ENCODE assay signal across 1 cellular context in the genomic region with DNA sequence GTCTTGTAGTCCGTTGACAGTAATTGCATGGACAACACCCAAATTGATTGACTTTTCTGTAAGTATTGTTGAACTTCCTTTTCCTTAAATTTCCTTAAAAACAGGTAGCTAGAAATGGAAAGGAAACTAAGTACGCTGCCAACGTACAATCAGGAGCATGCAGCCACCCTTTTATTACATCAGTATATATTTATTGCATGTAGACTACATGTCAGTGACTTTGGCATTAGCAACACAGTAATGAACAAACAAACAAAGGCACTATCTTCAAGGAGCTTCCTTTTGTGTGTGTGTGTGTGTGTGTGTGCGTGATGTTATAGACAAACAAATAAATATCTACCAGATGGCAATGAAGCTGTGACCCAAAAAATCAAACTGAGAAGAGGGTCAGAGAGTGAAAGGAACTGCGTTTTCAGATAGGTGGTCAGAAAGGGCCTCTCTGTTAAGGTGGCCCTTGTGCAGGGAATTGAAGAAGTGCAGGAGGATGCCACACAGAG.
TF ChIP-seq lines count a peak whose summit lies in the region.

Gene OR9Q1, plus strand, starts transcription at position 447 of the 497 bp plus-strand sequence. CDS start 155,564 bp downstream, outside the sequence.

TF ChIP-seq in IMR-90, 13 proteins besides CTCF, POLR2A, EP300 and RAD21 (continued from another document):
- TF ChIP-seq SMC3 (IDR thresholded peaks at IDR 0.05; ENCODE audit: low read depth, low read length) = no peak
- no peak for TF ChIP-seq NFE2L2 (IDR thresholded peaks at IDR 0.05; ENCODE audit: low read depth, low read length)
- TF ChIP-seq FOS (IDR thresholded peaks at IDR 0.05; ENCODE audit: low read depth, low read length) = no peak
- TF ChIP-seq CHD1 (IDR thresholded peaks at IDR 0.05; ENCODE audit: low read depth, low read length) = no peak
- no peak for TF ChIP-seq RCOR1 (IDR thresholded peaks at IDR 0.05; ENCODE audit: insufficient replicate concordance, low read length)
- TF ChIP-seq USF2 (IDR thresholded peaks at IDR 0.05; ENCODE audit: low read depth, low read length) = no peak
- TF ChIP-seq MXI1 (IDR thresholded peaks at IDR 0.05; ENCODE audit: borderline replicate concordance, low read depth, low read length) = no peak
- TF ChIP-seq RFX5 (IDR thresholded peaks at IDR 0.05; ENCODE audit: low read depth, low read length) = no peak
